ENCODE assay signal across 7 cellular contexts in genomic region chr19:49987159-49987698, GRCh38. TPM values are rescaled to one million over a fixed set of nuclear protein-coding genes. Genes with fewer than 3 reads are reported as not detected.
DNase-seq lines count a peak whose midpoint lies in the region; ATAC-seq and TF ChIP-seq lines count a peak whose summit lies in the region.

No MANE protein-coding gene starts in this region.

- intact Hi-C loops in head of caudate nucleus (cut with DNase I) (no loop called here), posterior vena cava (cut with DNase I) (no loop called here)

- H3K4me3 ChIP-seq in HAP-1, result no peak overlapping the region
- H3K4me3 ChIP-seq in upper lobe of left lung, result no peak overlapping the region

- H3K27ac ChIP-seq in upper lobe of left lung, result no peak overlapping the region

- H3K9me3 ChIP-seq in HAP-1 (no peaks in the 10 kb centered on the region), upper lobe of left lung (no peaks in the 10 kb centered on the region)

- WGBS in upper lobe of left lung, 2 donors, result 26 to 28% methylated on average over 7 to 9 of the region's 9 CpGs

- DNase-seq in HAP-1 (ENCODE audit: low spot score in 2 of 2) (peak; percentile 82 to 97), head of caudate nucleus (peak; percentile 36 to 87 (median 68)), posterior vena cava (ENCODE audit: low spot score) (peak; percentile 96), upper lobe of left lung (peak in 1 of 2 donors; percentile 77)
- DNase-seq in activated naive CD4-positive, alpha-beta T cell treated with anti-CD3 and anti-CD28 coated beads, Interleukin-2, amount 50 U/mL, for 72 hours (ENCODE audit: low spot score in 2 of 2), result peak in 1 of 2 donors; percentile 79

- H3K36me3 Mint-ChIP-seq in activated naive CD4-positive, alpha-beta T cell treated with anti-CD3 and anti-CD28 coated beads, Interleukin-2, amount 50 U/mL, for 72 hours, result peaks cover 0 to 22% of the 10 kb centered on the region in 2 donors

- H3K27me3 ChIP-seq in HAP-1 (ENCODE audit: low read depth), result no peaks in the 10 kb centered on the region
- H3K27me3 ChIP-seq in upper lobe of left lung, result no peaks in the 10 kb centered on the region

- in situ Hi-C loops in HAP-1 (cut with MboI; ENCODE audit: low sequenced_read_pairs), result no loop called here

- peak in 3 of 6 experiments; percentile 37 to 49 (median 41) for TF ChIP-seq CTCF in upper lobe of left lung (IDR thresholded peaks at IDR 0.05)

- H3K36me3 ChIP-seq in HAP-1 (replicated peaks), result no peaks in the 10 kb centered on the region
- peaks cover 11 to 89% (median 56%) of the 10 kb centered on the region in 4 donors for H3K36me3 ChIP-seq in upper lobe of left lung

- H3K27ac Mint-ChIP-seq in activated naive CD4-positive, alpha-beta T cell treated with anti-CD3 and anti-CD28 coated beads, Interleukin-2, amount 50 U/mL, for 72 hours, result peak overlapping the region; percentile 14 to 90

- TF ChIP-seq EP300 in upper lobe of left lung (IDR thresholded peaks at IDR 0.05), result no peak

- H3K9me3 Mint-ChIP-seq in activated naive CD4-positive, alpha-beta T cell treated with anti-CD3 and anti-CD28 coated beads, Interleukin-2, amount 50 U/mL, for 72 hours, result no peaks in the 10 kb centered on the region

- no peak for TF ChIP-seq POLR2A in upper lobe of left lung (IDR thresholded peaks at IDR 0.05)

- ATAC-seq in SK-N-SH treated with all-trans-retinoic acid at 6 μM for 48 hours (peak; percentile 65), upper lobe of left lung (ENCODE audit: low FRiP score in 2 of 2) (peak; percentile 90 to 91), HG03520 (IDR thresholded peaks at IDR 0.05; ENCODE audit: unreplicated experiment) (no peak)
- peak; percentile 60 to 64 for ATAC-seq in activated naive CD4-positive, alpha-beta T cell treated with anti-CD3 and anti-CD28 coated beads, Interleukin-2, amount 50 U/mL, for 72 hours

- H3K4me1 ChIP-seq in HAP-1 (no peaks in the 10 kb centered on the region), upper lobe of left lung (peaks cover 0 to 4% (median 0%) of the 10 kb centered on the region in 4 donors)

TF ChIP-seq in SK-N-SH treated with all-trans-retinoic acid at 6 μM for 48 hours, 23 proteins besides CTCF, POLR2A, EP300 and RAD21 (continues in another document):
- TF ChIP-seq ZC3H10 (CRISPR knock-in tag; IDR thresholded peaks at IDR 0.05), result peak; percentile 97
- peak; percentile 97 for TF ChIP-seq OSR1 (CRISPR knock-in tag; IDR thresholded peaks at IDR 0.05)
- TF ChIP-seq ARNTL (CRISPR knock-in tag; IDR thresholded peaks at IDR 0.05; ENCODE audit: borderline replicate concordance, low read depth), result peak; percentile 77; the same call in 1 of the 2 replicates
- peak; percentile 98 for TF ChIP-seq POU6F1 (CRISPR knock-in tag; IDR thresholded peaks at IDR 0.05; ENCODE audit: borderline replicate concordance, low read depth)
- TF ChIP-seq TCF4 (CRISPR knock-in tag; IDR thresholded peaks at IDR 0.05; ENCODE audit: borderline replicate concordance), result 0 out of 2 replicates have a peak, but pooled peaks have one; percentile 36
- TF ChIP-seq CREB5 (CRISPR knock-in tag; IDR thresholded peaks at IDR 0.05; ENCODE audit: low read depth), result peak; percentile 97
- peak; percentile 92; the same call in 1 of the 2 replicates for TF ChIP-seq BACH2 (CRISPR knock-in tag; IDR thresholded peaks at IDR 0.05; ENCODE audit: borderline replicate concordance)
- TF ChIP-seq ZNF70 (CRISPR knock-in tag; IDR thresholded peaks at IDR 0.05), result 0 out of 2 replicates have a peak, but pooled peaks have one; percentile 55
- TF ChIP-seq ESRRG (CRISPR knock-in tag; IDR thresholded peaks at IDR 0.05), result peak; percentile 83; the same call in 1 of the 2 replicates
- peak; percentile 96 for TF ChIP-seq ZFP3 (CRISPR knock-in tag; IDR thresholded peaks at IDR 0.05)
- TF ChIP-seq ZNF565 (CRISPR knock-in tag; conservative IDR thresholded peaks at IDR 0.05; ENCODE audit: low read depth), result peak; percentile 98
- peak; percentile 100 for TF ChIP-seq CSDC2 (CRISPR knock-in tag; IDR thresholded peaks at IDR 0.05)
- peak; percentile 100 for TF ChIP-seq SNAI2 (CRISPR knock-in tag; IDR thresholded peaks at IDR 0.05)
- peak; percentile 80 for TF ChIP-seq ZFP30 (CRISPR knock-in tag; IDR thresholded peaks at IDR 0.05)
- TF ChIP-seq GLIS3 (CRISPR knock-in tag; IDR thresholded peaks at IDR 0.05), result peak; percentile 96
- peak; percentile 90 for TF ChIP-seq ISL1 (CRISPR knock-in tag; IDR thresholded peaks at IDR 0.05)
- TF ChIP-seq PATZ1 (CRISPR knock-in tag; IDR thresholded peaks at IDR 0.05; ENCODE audit: borderline replicate concordance), result peak; percentile 95
- peak; percentile 83; the same call in 1 of the 2 replicates for TF ChIP-seq RARB (CRISPR knock-in tag; IDR thresholded peaks at IDR 0.05)
- TF ChIP-seq PPARA (CRISPR knock-in tag; IDR thresholded peaks at IDR 0.05; ENCODE audit: borderline replicate concordance), result peak; percentile 93; the same call in 1 of the 2 replicates

RNA-seq across cellular contexts. Expression of gene SIGLEC11, which starts 26.3 kb away (rescaled TPM):
- not detected for total RNA-seq in activated naive CD4-positive, alpha-beta T cell treated with anti-CD3 and anti-CD28 coated beads, Interleukin-2, amount 50 U/mL, for 72 hours
- total RNA-seq in posterior vena cava (1 to 10 TPM in 1 of 2 donors, under 1 TPM in 1; 0.95 to 3.3 TPM), upper lobe of left lung (1 to 10 TPM; 2.0 to 7.3 (median 4.4) TPM)

RNA-seq across cellular contexts. Expression of gene VRK3, which starts 37.9 kb away (rescaled TPM):
- 10 to 100 TPM; 54.0 to 60.0 TPM for total RNA-seq in activated naive CD4-positive, alpha-beta T cell treated with anti-CD3 and anti-CD28 coated beads, Interleukin-2, amount 50 U/mL, for 72 hours
- total RNA-seq in posterior vena cava, result 10 to 100 TPM; 19.7 to 23.0 TPM
- total RNA-seq in upper lobe of left lung, result 10 to 100 TPM; 28.6 to 82.8 (median 38.4) TPM

RNA-seq across cellular contexts. Expression of gene ZNF473, which starts 38.6 kb away (rescaled TPM):
- total RNA-seq in activated naive CD4-positive, alpha-beta T cell treated with anti-CD3 and anti-CD28 coated beads, Interleukin-2, amount 50 U/mL, for 72 hours, result 10 to 100 TPM; 15.2 to 15.8 TPM
- total RNA-seq in posterior vena cava, result 1 to 10 TPM; 5.8 to 7.6 TPM
- 10 to 100 TPM in 1 of 6 donors, 1 to 10 TPM in 5; 3.8 to 12.5 (median 6.3) TPM for total RNA-seq in upper lobe of left lung

RNA-seq across cellular contexts. Expression of gene NUP62, which starts 57.9 kb away (rescaled TPM):
- 100 to 1,000 TPM in 1 of 2 donors, 10 to 100 TPM in 1; 82.5 to 109 TPM for total RNA-seq in activated naive CD4-positive, alpha-beta T cell treated with anti-CD3 and anti-CD28 coated beads, Interleukin-2, amount 50 U/mL, for 72 hours
- total RNA-seq in posterior vena cava (10 to 100 TPM; 21.9 to 27.1 TPM), upper lobe of left lung (10 to 100 TPM; 34.7 to 44.4 (median 40.1) TPM)

RNA-seq across cellular contexts. Expression of gene ATF5, which starts 58.2 kb away (rescaled TPM):
- total RNA-seq in activated naive CD4-positive, alpha-beta T cell treated with anti-CD3 and anti-CD28 coated beads, Interleukin-2, amount 50 U/mL, for 72 hours, result 10 to 100 TPM in 1 of 2 donors, 1 to 10 TPM in 1; 7.7 to 13.2 TPM
- total RNA-seq in posterior vena cava (10 to 100 TPM; 18.8 to 37.0 TPM), upper lobe of left lung (10 to 100 TPM; 10.0 to 25.8 (median 15.3) TPM)
